Comparison of ENCODE assay signal across 16 cellular contexts in the genomic region with DNA sequence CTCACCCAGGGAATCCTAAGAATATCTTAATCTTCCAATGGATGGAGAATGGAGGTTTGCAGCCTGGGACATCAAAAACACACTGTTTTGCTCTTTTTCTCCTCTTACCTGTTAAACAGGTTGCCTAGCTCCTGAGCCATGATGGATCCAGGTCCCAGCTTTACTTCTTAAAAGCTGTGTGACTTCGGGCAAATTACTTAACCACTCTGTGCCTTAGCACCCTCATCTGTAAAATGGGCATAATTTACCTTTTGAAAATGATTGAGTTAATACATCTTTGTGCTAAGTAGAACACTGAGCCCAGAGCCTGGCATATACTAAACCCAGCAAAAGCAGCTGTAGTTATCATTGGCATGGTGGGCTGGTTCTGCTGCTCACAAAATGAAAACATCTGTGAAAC.
"Had no signal": no experiment of that assay in that cellular context is flagged by ENCODE, and none has a peak within 500 bp of the region (broad histone marks: within the 10 kb centered on the region; RNA-seq: fewer than 3 reads in every experiment).

No MANE protein-coding gene starts in this region.

- H3K4me2 ChIP-seq: hepatocyte, smooth muscle cell had no signal

- H3K4me3 ChIP-seq: coronary artery, gastroesophageal sphincter, hepatocyte, mucosa of descending colon, smooth muscle cell, testis, tibial nerve, upper lobe of right lung, vagina had no signal

- FAIRE-seq: endothelial cell of umbilical vein had no signal

- H3K9me3 ChIP-seq: mucosa of descending colon, testis, tibial nerve, upper lobe of right lung, vagina had no signal

- H3K27me3 ChIP-seq: gastroesophageal sphincter, hepatocyte, testis, tibial nerve, upper lobe of right lung, vagina had no signal

- H3K27ac ChIP-seq: coronary artery, gastroesophageal sphincter, hepatocyte, testis, tibial nerve, upper lobe of right lung, vagina had no signal

- H3K36me3 ChIP-seq: vagina had no signal

- ATAC-seq: gastroesophageal sphincter, mucosa of descending colon, natural killer cell, upper lobe of right lung had no signal

- DNase-seq: effector CD4-positive, alpha-beta T cell; erythroblast; mucosa of descending colon; natural killer cell; posterior cingulate gyrus; right cardiac atrium; stimulated activated CD4-positive, alpha-beta T cell treated with anti-CD3 and anti-CD28 coated beads, Interleukin-2, amount 100 ng/mL, for 48 hours; testis; upper lobe of right lung had no signal

- H2AFZ ChIP-seq: hepatocyte had no signal
